In genomic region chr3:57420007-57420406, GRCh38 we compare ENCODE assay signal across 7 cellular contexts.
"Had no signal": no experiment of that assay in that cellular context is flagged by ENCODE, and none has a peak within 500 bp of the region (broad histone marks: within the 10 kb centered on the region; RNA-seq: fewer than 3 reads in every experiment).

No MANE protein-coding gene starts in this region.

- FAIRE-seq: GM12878, GM12891, GM12892, GM18507, GM19239 had no signal

- H3K4me3 ChIP-seq: GM12878 had no signal

- DNase-seq: GDM1, GF-D8 had no signal

- ATAC-seq: GM12878 had no signal
